In genomic region chrX:72306085-72306801, GRCh38 we compare ENCODE assay signal across 8 cellular contexts. TPM values are rescaled to one million over a fixed set of nuclear protein-coding genes. Genes with fewer than 3 reads are reported as not detected.
DNase-seq lines count a peak whose midpoint lies in the region; ATAC-seq and TF ChIP-seq lines count a peak whose summit lies in the region.

No MANE protein-coding gene starts in this region.

- no peak for TF ChIP-seq EP300 in stomach (IDR thresholded peaks at IDR 0.05)

- H3K4me1 ChIP-seq in iPS DF 6.9 (ENCODE audit: control insufficient read depth, insufficient read depth, low read length) (0 out of 2 replicates have a peak, but pooled peaks cover 1% of the 10 kb centered on the region), stomach (peaks cover 9 to 51% (median 43%) of the 10 kb centered on the region in 4 donors)

- TF ChIP-seq CTCF in GM12864 (IDR thresholded peaks at IDR 0.05; ENCODE audit: low read depth, low read length, missing control alignments) (no peak), WI38 (IDR thresholded peaks at IDR 0.05; ENCODE audit: low read depth, low read length) (no peak), stomach (IDR thresholded peaks at IDR 0.05) (no peak)

- H3K27me3 ChIP-seq in iPS DF 6.9 (ENCODE audit: control insufficient read depth, insufficient read depth, low read length) (peaks cover 49% of the 10 kb centered on the region), stomach (peaks cover 15 to 84% (median 80%) of the 10 kb centered on the region in 3 donors)

- H3K9me3 ChIP-seq in iPS DF 6.9 (ENCODE audit: control insufficient read depth, insufficient read depth, low read length) (no peaks in the 10 kb centered on the region), stomach (no peaks in the 10 kb centered on the region)

- DNase-seq in GM12864 (ENCODE audit: low read depth) (no peak), iPS DF 6.9 (ENCODE audit: low read depth, low spot score) (no peak), stomach (no peak), NCI-H524 treated with DMSO at 0.1 percent for 48 hours (lab: John Stamatoyannopoulos, UW) (no peak), posterior vena cava (ENCODE audit: low spot score) (no peak)

- H3K27ac ChIP-seq in iPS DF 6.9 (ENCODE audit: low read length), result no peak overlapping the region
- H3K27ac ChIP-seq in stomach, result peak overlapping the region in 1 of 5 donors; percentile 52

- no CpG with 5 or more reads among the region's 92 CpGs for WGBS in iPS DF 6.9 (ENCODE audit: insufficient coverage, insufficient read length)
- WGBS in stomach, 5 donors, result 0 to 7% (median 3%) methylated on average over 1 to 77 of the region's 92 CpGs

- TF ChIP-seq POLR2A in stomach (IDR thresholded peaks at IDR 0.05), result no peak

- no peaks in the 10 kb centered on the region for H3K36me3 ChIP-seq in iPS DF 6.9 (ENCODE audit: control insufficient read depth, insufficient read depth, low read length)
- no peaks in the 10 kb centered on the region for H3K36me3 ChIP-seq in stomach

- H3K4me3 ChIP-seq in GM12864 (ENCODE audit: low read depth, low read length) (peak overlapping the region; percentile 44), WI38 (ENCODE audit: low read depth, low read length) (peak overlapping the region; percentile 51), iPS DF 6.9 (ENCODE audit: low read length) (peak overlapping the region; percentile 53; the same call in 1 of the 2 replicates), stomach (peak overlapping the region; percentile 48 to 66 (median 54))

- intact Hi-C loops in stomach (cut with DNase I; ENCODE audit: low total_unique reads), result no loop called here
- intact Hi-C loops in posterior vena cava (cut with DNase I), result no loop called here

- ATAC-seq in HG02623 (IDR thresholded peaks at IDR 0.05; ENCODE audit: unreplicated experiment) (peak; percentile 20), GM21576 (IDR thresholded peaks at IDR 0.05; ENCODE audit: unreplicated experiment) (no peak)

RNA-seq across cellular contexts. Expression of gene CITED1, which starts 0.5 kb away (rescaled TPM):
- total RNA-seq in stomach, result 1 to 10 TPM in 1 of 5 donors, not detected in 4; 1.7 TPM
- polyA plus RNA-seq in stomach, result under 1 TPM in 1 of 3 donors, not detected in 2; 0.60 TPM
- not detected for total RNA-seq in posterior vena cava

RNA-seq across cellular contexts. Expression of gene RPS4X, which starts 29.2 kb away (rescaled TPM):
- total RNA-seq in stomach (1,000 to 10,000 TPM in 1 of 5 donors, 100 to 1,000 TPM in 4; 199 to 1,324 (median 665) TPM), posterior vena cava (100 to 1,000 TPM; 739 to 780 TPM)
- 1,000 to 10,000 TPM in 2 of 3 donors, 100 to 1,000 TPM in 1; 984 to 1,958 (median 1,274) TPM for polyA plus RNA-seq in stomach
